12 cellular contexts compared by ENCODE assay signal in genomic region chr3:45537960-45538640, GRCh38. TPM values are rescaled to one million over a fixed set of nuclear protein-coding genes. Genes with fewer than 3 reads are reported as not detected.
A peak's percentile ranks its signal among the peaks of the same experiment; 100 is the strongest.
DNase-seq lines count a peak whose midpoint lies in the region; ATAC-seq and TF ChIP-seq lines count a peak whose summit lies in the region.
"Had no signal": no experiment of that assay in that cellular context is flagged by ENCODE, and none has a peak within 500 bp of the region (broad histone marks: within the 10 kb centered on the region; RNA-seq: fewer than 3 reads in every experiment).

No MANE protein-coding gene starts in this region.

- H3K4me1 ChIP-seq in body of pancreas: peaks cover 19% of the 10 kb centered on the region
- H3K4me1 ChIP-seq in subcutaneous abdominal adipose tissue (ENCODE audit: control insufficient read depth in 5 of 5, insufficient read depth in 5 of 5, low read length in 5 of 5): peaks cover 0 to 50% (median 18%) of the 10 kb centered on the region in 5 donors

- WGBS in body of pancreas, 2 donors: 41 to 60% methylated on average over 8 of the region's 8 CpGs

- H3K36me3 ChIP-seq in body of pancreas (replicated peaks in 1 of 2; ENCODE audit: insufficient read depth in 1 of 2, low read depth in 2 of 2) (no peaks in the 10 kb centered on the region), subcutaneous abdominal adipose tissue (ENCODE audit: control insufficient read depth in 5 of 5, insufficient read depth in 5 of 5, low read length in 5 of 5) (peaks cover 0 to 4% (median 0%) of the 10 kb centered on the region in 5 donors)
- H3K36me3 ChIP-seq: ovary had no signal

- no peak for TF ChIP-seq POLR2A in body of pancreas (IDR thresholded peaks at IDR 0.05)

- H3K27me3 ChIP-seq in body of pancreas: no peaks in the 10 kb centered on the region
- no peaks in the 10 kb centered on the region for H3K27me3 ChIP-seq in subcutaneous abdominal adipose tissue (ENCODE audit: control insufficient read depth in 5 of 5, insufficient read depth in 4 of 5, low read length in 5 of 5)
- H3K27me3 ChIP-seq: ovary had no signal

- H3K4me3 ChIP-seq in body of pancreas (no peak overlapping the region), subcutaneous abdominal adipose tissue (ENCODE audit: low read depth in 1 of 5, low read length in 5 of 5) (peak overlapping the region in 1 of 5 donors; percentile 11)
- H3K4me3 ChIP-seq: K562, ovary had no signal

- H3K27ac ChIP-seq in body of pancreas (peak overlapping the region; percentile 32 to 70 (median 47)), subcutaneous abdominal adipose tissue (ENCODE audit: low read depth, low read length) (peak overlapping the region; percentile 45)
- H3K27ac ChIP-seq: ovary had no signal

- no peak for TF ChIP-seq CTCF in body of pancreas (IDR thresholded peaks at IDR 0.05)

- intact Hi-C loops in body of pancreas (cut with DNase I): no loop called here

- ATAC-seq in body of pancreas: peak; percentile 66
- ATAC-seq: activated naive CD8-positive, alpha-beta T cell treated with anti-CD3 and anti-CD28 coated beads, Interleukin-2, amount 50 U/mL, for 24 hours; K562 had no signal

- no peaks in the 10 kb centered on the region for H3K9me3 ChIP-seq in body of pancreas
- H3K9me3 ChIP-seq in subcutaneous abdominal adipose tissue (ENCODE audit: control insufficient read depth in 5 of 5, low read length in 5 of 5): no peaks in the 10 kb centered on the region
- H3K9me3 ChIP-seq: ovary had no signal

- no peak overlapping the region for H3K9ac ChIP-seq in subcutaneous abdominal adipose tissue (ENCODE audit: low read length in 5 of 5)

- DNase-seq in KBM-7: peak; percentile 65
- peak in 3 of 4 donors; percentile 30 to 70 (median 39) for DNase-seq in body of pancreas
- peak; percentile 21 for DNase-seq in inferior parietal cortex (ENCODE audit: extremely low spot score)
- no peak for DNase-seq in activated effector memory CD4-positive, alpha-beta T cell treated with anti-CD3 and anti-CD28 coated beads, Interleukin-2, amount 50 U/mL, for 16 hours
- DNase-seq in hippocampal formation (lab: John Stamatoyannopoulos, UW): no peak
- no peak for DNase-seq in activated naive CD4-positive, alpha-beta T cell treated with Interleukin-2 at 50 U/mL for 16 hours
- DNase-seq in activated naive CD4-positive, alpha-beta T cell treated with anti-CD3 and anti-CD28 coated beads, Interleukin-2, amount 50 U/mL, for 16 hours: no peak
- DNase-seq: activated naive CD8-positive, alpha-beta T cell treated with anti-CD3 and anti-CD28 coated beads, Interleukin-2, amount 50 U/mL, for 24 hours; OCI-M1 had no signal

- in situ Hi-C loops in KBM-7 (cut with MboI; ENCODE audit: low pct_unique_long_range_greater_than_20kb, low sequenced_read_pairs): no loop called here

RNA-seq across cellular contexts. Expression of gene LIMD1, which starts 56.5 kb away (rescaled TPM):
- total RNA-seq in body of pancreas: 10 to 100 TPM; 22.8 to 32.6 TPM

Comparison
In these comparisons a context has a peak if more than half of its experiments do, and no peak if none do; other contexts are left out.
1. DNase-seq: peak in KBM-7 (single experiment), body of pancreas (3 of 4) and inferior parietal cortex (single experiment); none in activated effector memory CD4-positive, alpha-beta T cell treated with anti-CD3 and anti-CD28 coated beads, Interleukin-2, amount 50 U/mL, for 16 hours (single experiment), hippocampal formation (0 of 2), activated naive CD4-positive, alpha-beta T cell treated with Interleukin-2 at 50 U/mL for 16 hours (single experiment) and activated naive CD4-positive, alpha-beta T cell treated with anti-CD3 and anti-CD28 coated beads, Interleukin-2, amount 50 U/mL, for 16 hours (single experiment).